10 cellular contexts compared by ENCODE assay signal in genomic region chr19:47176627-47177090, GRCh38. TPM values are rescaled to one million over a fixed set of nuclear protein-coding genes. Genes with fewer than 3 reads are reported as not detected.
A peak's percentile ranks its signal among the peaks of the same experiment; 100 is the strongest.
DNase-seq lines count a peak whose midpoint lies in the region; ATAC-seq, FAIRE-seq and TF ChIP-seq lines count a peak whose summit lies in the region.
"Had no signal": no experiment of that assay in that cellular context is flagged by ENCODE, and none has a peak within 500 bp of the region (broad histone marks: within the 10 kb centered on the region; RNA-seq: fewer than 3 reads in every experiment).

No MANE protein-coding gene starts in this region.

- peaks cover 79% of the 10 kb centered on the region for H3K36me3 Mint-ChIP-seq in MCF 10A (ENCODE audit: insufficient read depth, unreplicated experiment)

- no peak for TF ChIP-seq RAD21 in GM12878 (IDR thresholded peaks at IDR 0.05; ENCODE audit: insufficient read depth, low read depth, low read length)

- H3K9me3 Mint-ChIP-seq in MCF 10A (ENCODE audit: unreplicated experiment), result no peaks in the 10 kb centered on the region

- no peak overlapping the region for H3K9ac ChIP-seq in GM12878 (ENCODE audit: control insufficient read depth, insufficient read depth, low read length)
- H3K9ac ChIP-seq in mucosa of rectum (ENCODE audit: low read depth in 1 of 2, low read length in 2 of 2), result no peak overlapping the region

- no peak overlapping the region for H2AFZ ChIP-seq in GM12878 (ENCODE audit: control insufficient read depth, low read depth, low read length)

- ATAC-seq in GM12878 (no peak), HG02870 (IDR thresholded peaks at IDR 0.05; ENCODE audit: unreplicated experiment) (no peak)
- ATAC-seq: K562 had no signal

- BruUV-seq in MCF 10A (replicated peaks; lab: Mats Ljungman, UMichigan), result no TSS peak
- BruUV-seq in GM12878 (replicated peaks; lab: Mats Ljungman, UMichigan), result no TSS peak

- no peak overlapping the region for H3K4me3 Mint-ChIP-seq in MCF 10A (ENCODE audit: unreplicated experiment)
- H3K4me3 Mint-ChIP-seq: B cell had no signal

- no peak for FAIRE-seq in GM12878 (lab: Jason Lieb, UNC)
- FAIRE-seq: K562 had no signal

- DNase-seq in MCF 10A (ENCODE audit: unreplicated experiment), result peak; percentile 91
- DNase-seq in breast epithelium (ENCODE audit: low spot score in 2 of 2), result no peak
- DNase-seq in GM12878 (ENCODE audit: low read depth, low spot score), result no peak
- DNase-seq in vagina (ENCODE audit: extremely low spot score in 2 of 2), result no peak
- no peak for DNase-seq in dedifferentiated amniotic fluid mesenchymal stem cell (ENCODE audit: extremely low spot score)
- no peak for DNase-seq in NCI-H187 (lab: John Stamatoyannopoulos, UW)

- RAD21 ChIA-PET in GM12878 (lab: Charles Lee; ENCODE audit: unreplicated experiment), result no interaction called here

- WGBS in GM12878 (ENCODE audit: insufficient coverage, insufficient replicate concordance, low lambda C conversion rate, missing lambda C conversion rate), result 24% methylated on average over 5 of the region's 5 CpGs

- CTCF ChIA-PET in MCF 10A (lab: Yijun Ruan, JAX), result interaction anchor here (0.7 to 2.0 kb wide), 2 partner anchors 10 to 1569 kb away, joined by 3 to 4 read pairs; no protein-coding TSS in a partner anchor
- CTCF ChIA-PET in GM12878 (lab: Yijun Ruan, JAX), result interaction anchor here (1.6 kb wide), 2 partner anchors 9 to 10 kb away, joined by 4 read pairs; no protein-coding TSS in a partner anchor

- no peaks in the 10 kb centered on the region for H3K4me1 Mint-ChIP-seq in MCF 10A (ENCODE audit: insufficient read depth, unreplicated experiment)

- no peak overlapping the region; the same call in 1 of the 2 replicates for H3K4me2 ChIP-seq in GM12878 (ENCODE audit: control insufficient read depth, insufficient read depth)

- H3K27ac Mint-ChIP-seq in MCF 10A (ENCODE audit: low read depth, unreplicated experiment), result no peak overlapping the region
- H3K27ac Mint-ChIP-seq: B cell had no signal

- in situ Hi-C loops in GM12878 (cut with MboI), result no loop called here

- peaks cover 2% of the 10 kb centered on the region; the same call in 1 of the 2 replicates for H3K79me2 ChIP-seq in GM12878 (ENCODE audit: control insufficient read depth, insufficient read depth, low read length)

- TF ChIP-seq POLR2A in breast epithelium (IDR thresholded peaks at IDR 0.05), result no peak
- TF ChIP-seq POLR2A in GM12878 (IDR thresholded peaks at IDR 0.05; ENCODE audit: low read depth, low read length), result no peak
- TF ChIP-seq POLR2A in vagina (IDR thresholded peaks at IDR 0.05), result no peak

- H3K27ac ChIP-seq in breast epithelium (no peak overlapping the region), GM12878 (ENCODE audit: control insufficient read depth, insufficient read depth) (0 out of 2 replicates have a peak overlapping the region, but pooled peaks have one; percentile 8), mucosa of rectum (ENCODE audit: low read depth in 2 of 2, low read length in 2 of 2) (peak overlapping the region; percentile 7 to 26), vagina (peak overlapping the region; percentile 68)

- H3K36me3 ChIP-seq in breast epithelium, result no peaks in the 10 kb centered on the region
- peaks cover 10 to 30% of the 10 kb centered on the region in 2 experiments; a peak in 3 of 4 replicates for H3K36me3 ChIP-seq in GM12878 (ENCODE audit: control insufficient read depth in 2 of 2, insufficient read depth in 2 of 2, low read length in 1 of 2)
- peaks cover 3 to 14% of the 10 kb centered on the region in 2 donors for H3K36me3 ChIP-seq in mucosa of rectum (ENCODE audit: control insufficient read depth in 2 of 2, insufficient read depth in 2 of 2, low read length in 2 of 2)
- H3K36me3 ChIP-seq in vagina, result peaks cover 0 to 16% of the 10 kb centered on the region in 2 donors

- intact Hi-C loops in MCF 10A (cut with micrococcal nuclease), result no loop called here
- intact Hi-C loops in breast epithelium (cut with DNase I; ENCODE audit: low total_unique reads), result no loop called here
- intact Hi-C loops in GM12878 (cut with micrococcal nuclease; ENCODE audit: unreplicated experiment), result no loop called here
- intact Hi-C loops in vagina (cut with DNase I), result no loop called here

- TF ChIP-seq EP300 in GM12878 (IDR thresholded peaks at IDR 0.05; ENCODE audit: borderline replicate concordance in 1 of 2, control insufficient read depth in 1 of 2, low read depth in 2 of 2, low read length in 2 of 2), result no peak

- POLR2A ChIA-PET in MCF 10A (lab: Yijun Ruan, JAX), result no interaction called here
- POLR2A ChIA-PET in GM12878 (lab: Charles Lee), result interaction anchor here (0.6 to 1.3 kb wide), 2 partner anchors 22 to 45 kb away, joined by 3 to 5 read pairs; partner anchors contain the start of gene SAE1

- no peaks in the 10 kb centered on the region for H4K20me1 ChIP-seq in GM12878 (ENCODE audit: control insufficient read depth, insufficient read depth)

- no peaks in the 10 kb centered on the region for H3K9me3 ChIP-seq in breast epithelium
- H3K9me3 ChIP-seq in GM12878 (replicated peaks; ENCODE audit: control insufficient read depth, insufficient read depth, low read length), result no peaks in the 10 kb centered on the region
- no peaks in the 10 kb centered on the region for H3K9me3 ChIP-seq in mucosa of rectum (ENCODE audit: control insufficient read depth in 2 of 2, low read length in 2 of 2)
- H3K9me3 ChIP-seq in vagina, result no peaks in the 10 kb centered on the region

- no peak for TF ChIP-seq CTCF in MCF 10A (IDR thresholded peaks at IDR 0.05; ENCODE audit: unreplicated experiment)
- TF ChIP-seq CTCF in breast epithelium (IDR thresholded peaks at IDR 0.05), result no peak
- no peak for TF ChIP-seq CTCF in GM12878 (IDR thresholded peaks at IDR 0.05 in 2 of 3, conservative IDR thresholded peaks at IDR 0.05 in 1 of 3; ENCODE audit: control insufficient read depth in 2 of 3, extremely low read depth in 1 of 3, insufficient read depth in 1 of 3, low read depth in 3 of 3, low read length in 3 of 3)
- no peak for TF ChIP-seq CTCF in vagina (IDR thresholded peaks at IDR 0.05)

- H3K27me3 ChIP-seq in breast epithelium, result no peaks in the 10 kb centered on the region
- H3K27me3 ChIP-seq in GM12878 (replicated peaks in 1 of 2; ENCODE audit: control insufficient read depth in 2 of 2, insufficient read depth in 2 of 2, low read length in 1 of 2), result no peaks in the 10 kb centered on the region
- no peaks in the 10 kb centered on the region for H3K27me3 ChIP-seq in mucosa of rectum (ENCODE audit: control insufficient read depth in 2 of 2, insufficient read depth in 2 of 2, low read length in 2 of 2)
- H3K27me3 ChIP-seq in vagina, result no peaks in the 10 kb centered on the region

- H3K4me1 ChIP-seq in breast epithelium (no peaks in the 10 kb centered on the region), GM12878 (ENCODE audit: control insufficient read depth, insufficient read depth, low read length) (peaks cover 8% of the 10 kb centered on the region), mucosa of rectum (ENCODE audit: control insufficient read depth in 2 of 2, insufficient read depth in 2 of 2, low read length in 2 of 2) (peaks cover 3 to 4% of the 10 kb centered on the region in 2 donors), vagina (peaks cover 25% of the 10 kb centered on the region)

- H3K27me3 Mint-ChIP-seq in MCF 10A (ENCODE audit: insufficient read depth, unreplicated experiment), result no peaks in the 10 kb centered on the region
- H3K27me3 Mint-ChIP-seq: B cell had no signal

- SMC1A ChIA-PET in GM12878 (lab: Charles Lee; ENCODE audit: uncharacterized antibody, unreplicated experiment), result interaction anchor here (0.9 to 1.9 kb wide), 4 partner anchors 10 to 70 kb away, joined by 3 to 9 read pairs (median 5); partner anchors contain the start of gene ZC3H4

- H3K4me3 ChIP-seq in breast epithelium, result no peak overlapping the region
- no peak overlapping the region for H3K4me3 ChIP-seq in GM12878
- H3K4me3 ChIP-seq in mucosa of rectum (ENCODE audit: low read length in 2 of 2), result no peak overlapping the region
- no peak overlapping the region for H3K4me3 ChIP-seq in vagina
- H3K4me3 ChIP-seq: K562 had no signal

RNA-seq across cellular contexts. Expression of gene SAE1, which starts 46.0 kb away (rescaled TPM):
- 76.1 and 81.7 TPM in 2 replicates for total RNA-seq in MCF 10A (2022)
- 10 to 100 TPM; 44.6 to 61.4 (median 55.7) TPM for total RNA-seq in breast epithelium
- 53.9 and 56.9 TPM in 2 replicates for total RNA-seq in GM12878 (2013; cell fraction: nucleolus; rRNA removed)
- total RNA-seq in GM12878 (2014; rRNA removed), result 136 and 148 TPM in 2 replicates
- total RNA-seq in GM12878 (2014; rRNA removed; fragmentation: Illumina TruSeq; extraction: Trizol), result 141 and 150 TPM in 2 replicates
- 143 and 146 TPM in 2 replicates for total RNA-seq in GM12878 (2021)
- 73.1 TPM for polyA plus RNA-seq in GM12878 (2011; ENCODE audit: low read depth)
- polyA plus RNA-seq in GM12878 (2011; rRNA removed), result 136 and 184 TPM in 2 replicates
- polyA plus RNA-seq in GM12878 (2011; cell fraction: cytosol; rRNA removed), result 131 and 137 TPM in 2 replicates
- polyA plus RNA-seq in GM12878 (2011; cell fraction: nucleus; rRNA removed), result 56.9 and 73.1 TPM in 2 replicates
- polyA plus RNA-seq in GM12878 (2012), result 81.5 and 82.4 TPM in 2 replicates
- polyA plus RNA-seq in GM12878 (2014; fragmentation: Illumina TruSeq; extraction: Trizol), result 191 and 244 TPM in 2 replicates
- 10 to 100 TPM; 62.0 to 90.0 TPM for polyA plus RNA-seq in GM12878 (2014; fragmentation: Nextera tagmentation; extraction: Ambion mirVana)
- 167 and 180 TPM in 2 replicates for polyA plus RNA-seq in GM12878 (2014; rRNA removed)
- polyA plus RNA-seq in GM12878 (2016; fragmentation: Nextera tagmentation; extraction: Ambion mirVana), result 100 to 1,000 TPM; 230 to 246 TPM
- 63.4 and 92.7 TPM in 2 replicates for polyA minus RNA-seq in GM12878 (2011; rRNA and poly(A)+ RNA removed)
- polyA minus RNA-seq in GM12878 (2011; cell fraction: cytosol; rRNA and poly(A)+ RNA removed), result 24.5 and 33.5 TPM in 2 replicates
- 8.8 and 14.9 TPM in 2 replicates for polyA minus RNA-seq in GM12878 (2011; cell fraction: nucleus; rRNA and poly(A)+ RNA removed)
- total RNA-seq in vagina, result 32.7 TPM

RNA-seq across cellular contexts. Expression of gene BBC3, which starts 54.3 kb away (rescaled TPM):
- total RNA-seq in MCF 10A (2022), result 16.2 and 19.6 TPM in 2 replicates
- total RNA-seq in breast epithelium, result 1 to 10 TPM; 4.5 to 7.5 (median 6.4) TPM
- 12.0 and 13.5 TPM in 2 replicates for total RNA-seq in GM12878 (2013; cell fraction: nucleolus; rRNA removed)
- 14.0 and 15.2 TPM in 2 replicates for total RNA-seq in GM12878 (2014; rRNA removed)
- 6.2 and 6.5 TPM in 2 replicates for total RNA-seq in GM12878 (2014; rRNA removed; fragmentation: Illumina TruSeq; extraction: Trizol)
- 17.9 and 18.1 TPM in 2 replicates for total RNA-seq in GM12878 (2021)
- 2.0 TPM for polyA plus RNA-seq in GM12878 (2011; ENCODE audit: low read depth)
- polyA plus RNA-seq in GM12878 (2011; rRNA removed), result 5.2 and 7.6 TPM in 2 replicates
- 11.6 and 16.6 TPM in 2 replicates for polyA plus RNA-seq in GM12878 (2011; cell fraction: cytosol; rRNA removed)
- polyA plus RNA-seq in GM12878 (2011; cell fraction: nucleus; rRNA removed), result 17.5 and 18.4 TPM in 2 replicates
- 13.0 and 15.8 TPM in 2 replicates for polyA plus RNA-seq in GM12878 (2012)
- polyA plus RNA-seq in GM12878 (2014; fragmentation: Illumina TruSeq; extraction: Trizol), result 0.24 and 2.2 TPM in 2 replicates
- under 1 TPM; 0.10 to 0.27 TPM for polyA plus RNA-seq in GM12878 (2014; fragmentation: Nextera tagmentation; extraction: Ambion mirVana)
- polyA plus RNA-seq in GM12878 (2014; rRNA removed), result 17.2 and 21.2 TPM in 2 replicates
- 1 to 10 TPM; 7.5 to 7.8 TPM for polyA plus RNA-seq in GM12878 (2016; fragmentation: Nextera tagmentation; extraction: Ambion mirVana)
- polyA minus RNA-seq in GM12878 (2011; rRNA and poly(A)+ RNA removed), result 4.2 and 8.8 TPM in 2 replicates
- 7.2 and 9.5 TPM in 2 replicates for polyA minus RNA-seq in GM12878 (2011; cell fraction: cytosol; rRNA and poly(A)+ RNA removed)
- polyA minus RNA-seq in GM12878 (2011; cell fraction: nucleus; rRNA and poly(A)+ RNA removed), result 5.4 and 8.3 TPM in 2 replicates
- total RNA-seq in vagina, result 4.7 TPM

Comparison
In these comparisons a context has a peak if more than half of its experiments do, and no peak if none do; other contexts are left out.
1. H3K27ac ChIP-seq: peak in GM12878 (single experiment), mucosa of rectum (2 of 2) and vagina (single experiment); none in breast epithelium (0 of 2).